Comparison of ENCODE assay signal across 13 cellular contexts in genomic region chr13:44311011-44311481, GRCh38.
DNase-seq lines count a peak whose midpoint lies in the region; ATAC-seq and TF ChIP-seq lines count a peak whose summit lies in the region.
"Had no signal": no experiment of that assay in that cellular context is flagged by ENCODE, and none has a peak within 500 bp of the region (broad histone marks: within the 10 kb centered on the region; RNA-seq: fewer than 3 reads in every experiment).

No MANE protein-coding gene starts in this region.

- DNase-seq in MG63 (peak; percentile 86), RWPE2 (ENCODE audit: low spot score) (peak; percentile 93), fibroblast of mammary gland (ENCODE audit: low read depth) (peak; percentile 84), thoracic aorta (ENCODE audit: low spot score) (no peak), amygdala (lab: John Stamatoyannopoulos, UW) (no peak), dedifferentiated amniotic fluid mesenchymal stem cell (ENCODE audit: extremely low spot score) (no peak)
- DNase-seq: activated CD4-positive, alpha-beta T cell treated with anti-CD3 and anti-CD28 coated beads for 1 hour; activated effector memory CD4-positive, alpha-beta T cell treated with Interleukin-2 at 50 U/mL for 16 hours; cortex of kidney; DMS153; NCI-H774 had no signal

- TF ChIP-seq CTCF in RWPE2 (IDR thresholded peaks at IDR 0.05; ENCODE audit: poor library complexity, severe bottlenecking) (no peak), fibroblast of mammary gland (conservative IDR thresholded peaks at IDR 0.05; ENCODE audit: control insufficient read depth, insufficient read depth, low read depth, low read length) (no peak), thoracic aorta (IDR thresholded peaks at IDR 0.05) (no peak)

- ATAC-seq in RWPE2 (ENCODE audit: low read depth): peak; percentile 61
- no peak for ATAC-seq in thoracic aorta (ENCODE audit: insufficient number of reproducible peaks, low FRiP score, low read depth)
- ATAC-seq in HG03442 (IDR thresholded peaks at IDR 0.05; ENCODE audit: unreplicated experiment): no peak

- peaks cover 17% of the 10 kb centered on the region for H3K9me3 ChIP-seq in MG63
- H3K9me3 ChIP-seq in RWPE2 (ENCODE audit: severe bottlenecking): no peaks in the 10 kb centered on the region
- no peaks in the 10 kb centered on the region for H3K9me3 ChIP-seq in thoracic aorta

- peak overlapping the region; percentile 100 for H3K27ac ChIP-seq in RWPE2 (ENCODE audit: poor library complexity, severe bottlenecking)
- H3K27ac ChIP-seq in thoracic aorta: peak overlapping the region; percentile 9 to 10

- H3K4me1 ChIP-seq in RWPE2 (ENCODE audit: insufficient read depth, poor library complexity, severe bottlenecking) (peaks cover 65% of the 10 kb centered on the region), thoracic aorta (ENCODE audit: control insufficient read depth in 1 of 2, low read depth in 2 of 2) (peaks cover 10 to 52% of the 10 kb centered on the region in 2 donors)

- H3K27me3 ChIP-seq in MG63: no peaks in the 10 kb centered on the region
- H3K27me3 ChIP-seq in RWPE2 (ENCODE audit: insufficient read depth, poor library complexity, severe bottlenecking): no peaks in the 10 kb centered on the region
- H3K27me3 ChIP-seq in thoracic aorta (replicated peaks; ENCODE audit: insufficient read depth): no peaks in the 10 kb centered on the region

- no peak overlapping the region for H3K4me3 ChIP-seq in MG63
- no peak overlapping the region for H3K4me3 ChIP-seq in RWPE2 (ENCODE audit: severe bottlenecking)
- H3K4me3 ChIP-seq in fibroblast of mammary gland (ENCODE audit: control insufficient read depth, low read depth, low read length): no peak overlapping the region
- no peak overlapping the region for H3K4me3 ChIP-seq in thoracic aorta
- H3K4me3 ChIP-seq: smooth muscle cell had no signal

- H3K36me3 ChIP-seq in MG63 (no peaks in the 10 kb centered on the region), RWPE2 (ENCODE audit: low read depth) (no peaks in the 10 kb centered on the region), thoracic aorta (no peaks in the 10 kb centered on the region)

Comparison
In these comparisons a context has a peak if more than half of its experiments do, and no peak if none do; other contexts are left out.
1. DNase-seq: peak in MG63 (single experiment), RWPE2 (single experiment) and fibroblast of mammary gland (single experiment); none in thoracic aorta (single experiment), amygdala (0 of 56) and dedifferentiated amniotic fluid mesenchymal stem cell (single experiment).